ENCODE assay signal across 29 cellular contexts in the genomic region with DNA sequence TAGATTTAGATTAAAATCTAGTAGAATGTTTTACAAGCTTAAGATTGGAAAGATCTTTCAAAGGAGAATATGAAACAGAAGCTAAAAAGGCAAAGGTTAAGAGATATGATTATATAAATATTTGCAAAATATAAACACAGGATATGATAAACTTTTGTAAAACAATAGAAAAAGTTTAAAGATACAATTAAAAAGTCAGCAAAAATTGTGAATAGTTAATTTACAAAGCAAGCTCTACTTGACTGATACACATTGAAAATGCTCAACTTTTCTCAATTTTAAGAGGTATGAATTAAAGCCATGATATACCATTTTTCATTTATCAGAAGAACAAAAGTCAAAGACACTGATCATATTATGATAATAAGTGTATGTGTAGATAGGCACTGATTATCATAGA.
"Had no signal": no experiment of that assay in that cellular context is flagged by ENCODE, and none has a peak within 500 bp of the region (broad histone marks: within the 10 kb centered on the region; RNA-seq: fewer than 3 reads in every experiment).

No MANE protein-coding gene starts in this region.

- H3K4me3 Mint-ChIP-seq: stimulated activated effector memory CD8-positive, alpha-beta T cell treated with anti-CD3 and anti-CD28 coated beads, Interleukin-12 subunit alpha, Interleukin-12 subunit beta, amount 100 ng/mL, for 72 hours; stimulated activated memory B cell treated with anti-CD40 and anti-IgM and Interleukin-4, amounts not matched to agents 10 μg/mL and 1 μg/mL and 100 μg/mL, for 72 hours; stimulated activated naive B cell treated with anti-CD40 and anti-IgM and Interleukin-4, amounts not matched to agents 10 μg/mL and 1 μg/mL and 100 μg/mL, for 72 hours; stimulated activated naive CD8-positive, alpha-beta T cell treated with anti-CD3 and anti-CD28 coated beads, Interleukin-15, amount 100 ng/mL, for 72 hours; stimulated activated naive CD8-positive, alpha-beta T cell treated with anti-CD3 and anti-CD28 coated beads, Interleukin-15, Interleukin-2, amounts not matched to agents 100 ng/mL and 50 ng/mL, for 24 hours; type B pancreatic cell had no signal

- DNase-seq: stimulated activated CD4-positive, alpha-beta T cell treated with anti-CD3 and anti-CD28 coated beads, Interleukin-2, amount 100 ng/mL, for 48 hours; stimulated activated CD4-positive, alpha-beta T cell treated with anti-CD3 and anti-CD28 coated beads, Interleukin-4, amount 100 ng/mL, for 1 hour; stimulated activated CD4-positive, alpha-beta T cell treated with anti-CD3 and anti-CD28 coated beads, Interleukin-4, amount 100 ng/mL, for 24 hours; stimulated activated CD4-positive, alpha-beta T cell treated with anti-CD3 and anti-CD28 coated beads, Interleukin-4, amount 100 ng/mL, for 4 hours; stimulated activated CD8-positive, alpha-beta memory T cell treated with anti-CD3 and anti-CD28 coated beads, Interleukin-4, amount 100 ng/mL, for 48 hours; stimulated activated naive B cell treated with anti-CD40 and anti-IgM and Interleukin-4, amounts not matched to agents 10 μg/mL and 1 μg/mL and 100 μg/mL, for 72 hours; stimulated activated naive CD4-positive, alpha-beta T cell; stimulated activated naive CD4-positive, alpha-beta T cell treated with Interleukin-2 at 50 U/mL for 16 hours; stimulated activated naive CD8-positive, alpha-beta T cell treated with anti-CD3 and anti-CD28 coated beads, Interleukin-15, amount 100 ng/mL, for 72 hours; stimulated activated naive CD8-positive, alpha-beta T cell treated with anti-CD3 and anti-CD28 coated beads, Interleukin-15, Interleukin-2, amounts not matched to agents 100 U/mL and 50 U/mL, for 24 hours; stomach; substantia nigra; testis; thyroid gland; tibial artery; transverse colon; trophoblast cell; upper lobe of left lung; upper lobe of right lung; uterus had no signal

- H3K36me3 ChIP-seq: uterus had no signal

- FAIRE-seq: urothelium cell line had no signal

- H3K4me3 ChIP-seq: stomach, suprapubic skin, testis, thoracic aorta, thyroid gland, tibial artery, tibial nerve, transverse colon, upper lobe of left lung, upper lobe of right lung, uterus, vagina had no signal

- H3K27ac Mint-ChIP-seq: stimulated activated effector memory CD8-positive, alpha-beta T cell treated with anti-CD3 and anti-CD28 coated beads, Interleukin-12 subunit alpha, Interleukin-12 subunit beta, amount 100 ng/mL, for 72 hours; stimulated activated memory B cell treated with anti-CD40 and anti-IgM and Interleukin-4, amounts not matched to agents 10 μg/mL and 1 μg/mL and 100 μg/mL, for 72 hours; stimulated activated naive CD8-positive, alpha-beta T cell treated with anti-CD3 and anti-CD28 coated beads, Interleukin-15, amount 100 ng/mL, for 72 hours; stimulated activated naive CD8-positive, alpha-beta T cell treated with anti-CD3 and anti-CD28 coated beads, Interleukin-15, Interleukin-2, amounts not matched to agents 100 ng/mL and 50 ng/mL, for 24 hours; type B pancreatic cell had no signal

- H3K4me1 Mint-ChIP-seq: stimulated activated naive CD8-positive, alpha-beta T cell treated with anti-CD3 and anti-CD28 coated beads, Interleukin-15, amount 100 ng/mL, for 72 hours had no signal

- H3K27ac ChIP-seq: stomach, suprapubic skin, testis, thoracic aorta, thyroid gland, tibial artery, tibial nerve, transverse colon, upper lobe of left lung, upper lobe of right lung, uterus, vagina had no signal

- H3K9me3 ChIP-seq: testis, thyroid gland, vagina had no signal

- H3K27me3 ChIP-seq: stomach, suprapubic skin, testis, thyroid gland, tibial artery, tibial nerve, transverse colon, upper lobe of left lung, upper lobe of right lung, uterus, vagina had no signal

- H3K4me1 ChIP-seq: suprapubic skin, testis, thyroid gland, tibial artery, tibial nerve, transverse colon, upper lobe of left lung, upper lobe of right lung, uterus, vagina had no signal

- ATAC-seq: stimulated activated effector memory CD8-positive, alpha-beta T cell treated with anti-CD3 and anti-CD28 coated beads, Interleukin-12 subunit alpha, Interleukin-12 subunit beta, amount 100 ng/mL, for 72 hours; stimulated activated memory B cell treated with anti-CD40 and anti-IgM and Interleukin-4, amounts not matched to agents 10 μg/mL and 1 μg/mL and 100 μg/mL, for 72 hours; stimulated activated naive B cell treated with anti-CD40 and anti-IgM and Interleukin-4, amounts not matched to agents 10 μg/mL and 1 μg/mL and 100 μg/mL, for 72 hours; stimulated activated naive CD8-positive, alpha-beta T cell treated with anti-CD3 and anti-CD28 coated beads, Interleukin-15, amount 100 ng/mL, for 72 hours; stimulated activated naive CD8-positive, alpha-beta T cell treated with anti-CD3 and anti-CD28 coated beads, Interleukin-15, Interleukin-2, amounts not matched to agents 100 U/mL and 50 U/mL, for 24 hours; upper lobe of right lung had no signal

- H3K27me3 Mint-ChIP-seq: stimulated activated memory B cell treated with anti-CD40 and anti-IgM and Interleukin-4, amounts not matched to agents 10 μg/mL and 1 μg/mL and 100 μg/mL, for 72 hours; stimulated activated naive B cell treated with anti-CD40 and anti-IgM and Interleukin-4, amounts not matched to agents 10 μg/mL and 1 μg/mL and 100 μg/mL, for 72 hours; stimulated activated naive CD8-positive, alpha-beta T cell treated with anti-CD3 and anti-CD28 coated beads, Interleukin-15, amount 100 ng/mL, for 72 hours; stimulated activated naive CD8-positive, alpha-beta T cell treated with anti-CD3 and anti-CD28 coated beads, Interleukin-15, Interleukin-2, amounts not matched to agents 100 ng/mL and 50 ng/mL, for 24 hours; type B pancreatic cell had no signal
